In genomic region chr1:168187180-168187579, GRCh38 we compare ENCODE assay signal across 27 cellular contexts. TPM values are rescaled to one million over a fixed set of nuclear protein-coding genes. Genes with fewer than 3 reads are reported as not detected.
A peak's percentile ranks its signal among the peaks of the same experiment; 100 is the strongest.
DNase-seq lines count a peak whose midpoint lies in the region; ATAC-seq and TF ChIP-seq lines count a peak whose summit lies in the region.
"Had no signal": no experiment of that assay in that cellular context is flagged by ENCODE, and none has a peak within 500 bp of the region (broad histone marks: within the 10 kb centered on the region; RNA-seq: fewer than 3 reads in every experiment).

No MANE protein-coding gene starts in this region.

- H3K4me3 ChIP-seq in breast epithelium (no peak overlapping the region), GM23338 (no peak overlapping the region)
- H3K4me3 ChIP-seq: A549; BLaER1 treated with 17β-estradiol and CSF1 and Interleukin-3, amounts not matched to agents 10 nM and 100 nM; GM12878 had no signal

- no TSS peak for BruUV-seq in MCF 10A (replicated peaks; lab: Mats Ljungman, UMichigan)

- CTCF ChIA-PET in MCF 10A (lab: Yijun Ruan, JAX), result interaction anchor here (0.8 to 4.1 kb wide), 3 partner anchors 43 to 134 kb away, joined by 3 to 18 read pairs (median 4); no protein-coding TSS in a partner anchor

- intact Hi-C loops in MCF 10A (cut with micrococcal nuclease), result no loop called here
- intact Hi-C loops in breast epithelium (cut with DNase I; ENCODE audit: low total_unique reads), result no loop called here
- intact Hi-C loops in left colon (cut with DNase I, micrococcal nuclease), result no loop called here

- H3K4me1 Mint-ChIP-seq in MCF 10A (ENCODE audit: insufficient read depth, unreplicated experiment) (peaks cover 9% of the 10 kb centered on the region), GM23338 (no peaks in the 10 kb centered on the region; the same call in 2 of the 3 replicates)

- H3K79me2 ChIP-seq in GM23338 (replicated peaks; ENCODE audit: insufficient read depth), result peaks cover 14% of the 10 kb centered on the region

- TF ChIP-seq POLR2A in breast epithelium (IDR thresholded peaks at IDR 0.05), result no peak

- H3K27me3 ChIP-seq in breast epithelium (no peaks in the 10 kb centered on the region), GM23338 (ENCODE audit: insufficient read depth) (no peaks in the 10 kb centered on the region)
- H3K27me3 ChIP-seq: BLaER1 treated with 17β-estradiol and CSF1 and Interleukin-3, amounts not matched to agents 10 nM and 100 nM had no signal

- H3K4me3 Mint-ChIP-seq in MCF 10A (ENCODE audit: unreplicated experiment) (no peak overlapping the region), GM23338 (no peak overlapping the region)
- H3K4me3 Mint-ChIP-seq: CD4-positive, alpha-beta T cell had no signal

- POLR2A ChIA-PET in MCF 10A (lab: Yijun Ruan, JAX), result interaction anchor here (1.5 to 2.2 kb wide), 2 partner anchors 9 to 39 kb away, joined by 3 to 14 read pairs; partner anchors contain the start of gene SFT2D2

- no peaks in the 10 kb centered on the region for H3K9me3 ChIP-seq in breast epithelium
- H3K9me3 ChIP-seq: A549; BLaER1 treated with 17β-estradiol and CSF1 and Interleukin-3, amounts not matched to agents 10 nM and 100 nM had no signal

- H3K36me3 Mint-ChIP-seq in MCF 10A (ENCODE audit: insufficient read depth, unreplicated experiment), result peaks cover 78% of the 10 kb centered on the region
- peaks cover 17% of the 10 kb centered on the region; the same call in 2 of the 3 replicates for H3K36me3 Mint-ChIP-seq in GM23338 (ENCODE audit: low read depth)

- H3K9me3 Mint-ChIP-seq in MCF 10A (ENCODE audit: unreplicated experiment), result no peaks in the 10 kb centered on the region
- no peaks in the 10 kb centered on the region for H3K9me3 Mint-ChIP-seq in GM23338
- H3K9me3 Mint-ChIP-seq: CD4-positive, alpha-beta T cell had no signal

- H3K27me3 Mint-ChIP-seq in MCF 10A (ENCODE audit: insufficient read depth, unreplicated experiment) (no peaks in the 10 kb centered on the region), GM23338 (ENCODE audit: insufficient read depth, low read depth, poor library complexity) (no peaks in the 10 kb centered on the region)
- H3K27me3 Mint-ChIP-seq: CD4-positive, alpha-beta T cell had no signal

- H3F3A ChIP-seq in GM23338 (replicated peaks; ENCODE audit: low read depth), result no peaks in the 10 kb centered on the region

- no peak for ATAC-seq in GM23338
- peak; percentile 44 for ATAC-seq in left colon
- no peak for ATAC-seq in HG03460 (IDR thresholded peaks at IDR 0.05; ENCODE audit: unreplicated experiment)
- ATAC-seq: A549, GM12878, HCT116, SK-N-SH treated with all-trans-retinoic acid at 6 μM for 48 hours had no signal

- H3K36me3 ChIP-seq in breast epithelium (no peaks in the 10 kb centered on the region), GM23338 (ENCODE audit: insufficient read depth) (0 out of 2 replicates have a peak, but pooled peaks cover 11% of the 10 kb centered on the region)

- H3K27ac ChIP-seq in breast epithelium, result no peak overlapping the region
- H3K27ac ChIP-seq in GM23338 (ENCODE audit: low read depth), result 0 out of 2 replicates have a peak overlapping the region, but pooled peaks have one; percentile 30
- H3K27ac ChIP-seq: A549; BLaER1 treated with 17β-estradiol and CSF1 and Interleukin-3, amounts not matched to agents 10 nM and 100 nM had no signal

- H3K4me1 ChIP-seq in breast epithelium (no peaks in the 10 kb centered on the region), GM23338 (ENCODE audit: insufficient read depth) (0 out of 2 replicates have a peak, but pooled peaks cover 4% of the 10 kb centered on the region)
- H3K4me1 ChIP-seq: BLaER1 treated with 17β-estradiol and CSF1 and Interleukin-3, amounts not matched to agents 10 nM and 100 nM had no signal

- no peak overlapping the region for H3K4me2 ChIP-seq in GM23338
- H3K4me2 ChIP-seq: A549; BLaER1 treated with 17β-estradiol and CSF1 and Interleukin-3, amounts not matched to agents 10 nM and 100 nM had no signal

- TF ChIP-seq CTCF in MCF 10A (IDR thresholded peaks at IDR 0.05; ENCODE audit: unreplicated experiment), result no peak
- TF ChIP-seq CTCF in breast epithelium (IDR thresholded peaks at IDR 0.05), result no peak
- TF ChIP-seq CTCF in GM23338 (conservative IDR thresholded peaks at IDR 0.05; ENCODE audit: low read depth in 2 of 2), result no peak

- DNase-seq in MCF 10A (ENCODE audit: unreplicated experiment), result no peak
- no peak for DNase-seq in breast epithelium (ENCODE audit: low spot score in 2 of 2)
- DNase-seq in GM23338 (ENCODE audit: low spot score), result no peak
- DNase-seq in NCI-H774 (lab: John Stamatoyannopoulos, UW), result peak; percentile 67
- no peak for DNase-seq in left colon
- no peak for DNase-seq in amniotic stem cell (lab: John Stamatoyannopoulos, UW)
- DNase-seq: AML-193; CD4-positive, alpha-beta T cell; COR-L47; DMS79; EL; GDM1; NCI-H1105; NCI-H1694; NCI-H2029 treated with DMSO at 0.1 percent for 48 hours; NCI-H2227 treated with DMSO at 0.1 percent for 48 hours; NCI-H748 treated with DMSO at 0.1 percent for 48 hours; RPMI8226; SIG-M5; T-helper 2 cell had no signal

- no peaks in the 10 kb centered on the region for H3K9me2 ChIP-seq in GM23338 (ENCODE audit: insufficient read depth)

- no peak overlapping the region for H2AFZ ChIP-seq in GM23338

- H3K27ac Mint-ChIP-seq in MCF 10A (ENCODE audit: low read depth, unreplicated experiment) (peak overlapping the region; percentile 4), GM23338 (no peak overlapping the region)
- H3K27ac Mint-ChIP-seq: CD4-positive, alpha-beta T cell had no signal

- H4K20me1 ChIP-seq in GM23338 (replicated peaks; ENCODE audit: insufficient read depth), result no peaks in the 10 kb centered on the region

TF ChIP-seq in GM23338, 12 proteins besides CTCF, POLR2A, EP300 and RAD21 (continues in another document):
- TF ChIP-seq ETS1 (IDR thresholded peaks at IDR 0.05), result no peak
- no peak for TF ChIP-seq ZNF331 (CRISPR knock-in tag; IDR thresholded peaks at IDR 0.05; ENCODE audit: low read depth)
- TF ChIP-seq STAT1 (IDR thresholded peaks at IDR 0.05; ENCODE audit: unreplicated experiment), result no peak
- TF ChIP-seq JUNB (IDR thresholded peaks at IDR 0.05; ENCODE audit: unreplicated experiment), result no peak
- TF ChIP-seq EZH2 (IDR thresholded peaks at IDR 0.05; ENCODE audit: low read depth, unreplicated experiment), result no peak
- TF ChIP-seq REST (IDR thresholded peaks at IDR 0.05; ENCODE audit: unreplicated experiment), result no peak
- no peak for TF ChIP-seq ZNF114 (CRISPR knock-in tag; IDR thresholded peaks at IDR 0.05)
- no peak for TF ChIP-seq POLR2AphosphoS5 (IDR thresholded peaks at IDR 0.05; ENCODE audit: low read depth)
- TF ChIP-seq EZH2phosphoT487 (IDR thresholded peaks at IDR 0.05; ENCODE audit: unreplicated experiment), result no peak
- TF ChIP-seq CREB1 (CRISPR knock-in tag; IDR thresholded peaks at IDR 0.05; ENCODE audit: low read depth), result no peak
- TF ChIP-seq NANOG (IDR thresholded peaks at IDR 0.05; ENCODE audit: borderline replicate concordance), result no peak

RNA-seq across cellular contexts. Expression of gene TIPRL, which starts 8.4 kb away (rescaled TPM):
- total RNA-seq in MCF 10A (2022), result 90.9 and 111 TPM in 2 replicates
- 10 to 100 TPM; 18.0 to 24.9 (median 18.7) TPM for total RNA-seq in breast epithelium
- 15.9 and 17.1 TPM in 2 replicates for total RNA-seq in GM23338 (2014; rRNA removed; shearing (Covaris generic))
- polyA plus RNA-seq in GM23338 (2016; fragmentation: Nextera tagmentation; extraction: Ambion mirVana), result 32.0 and 32.8 TPM in 2 replicates
- total RNA-seq in left colon, result 10 to 100 TPM; 33.5 to 36.3 TPM

RNA-seq across cellular contexts. Expression of gene SFT2D2, which starts 38.6 kb away (rescaled TPM):
- 56.5 and 67.5 TPM in 2 replicates for total RNA-seq in MCF 10A (2022)
- total RNA-seq in breast epithelium, result 10 to 100 TPM; 39.3 to 70.4 (median 42.2) TPM
- 27.1 and 27.2 TPM in 2 replicates for total RNA-seq in GM23338 (2014; rRNA removed; shearing (Covaris generic))
- 7.2 and 7.6 TPM in 2 replicates for polyA plus RNA-seq in GM23338 (2016; fragmentation: Nextera tagmentation; extraction: Ambion mirVana)
- 10 to 100 TPM; 77.9 to 83.6 TPM for total RNA-seq in left colon

RNA-seq across cellular contexts. Expression of gene GPR161, which starts 50.5 kb away (rescaled TPM):
- 6.6 and 10.2 TPM in 2 replicates for total RNA-seq in MCF 10A (2022)
- 1 to 10 TPM; 2.8 to 5.6 (median 4.5) TPM for total RNA-seq in breast epithelium
- 11.6 and 13.6 TPM in 2 replicates for total RNA-seq in GM23338 (2014; rRNA removed; shearing (Covaris generic))
- polyA plus RNA-seq in GM23338 (2016; fragmentation: Nextera tagmentation; extraction: Ambion mirVana), result 6.7 and 7.9 TPM in 2 replicates
- total RNA-seq in left colon, result 1 to 10 TPM; 3.4 to 7.2 TPM
- total RNA-seq: CD4-positive, alpha-beta T cell; HT-29 had no signal
